ENCODE assay signal across 28 cellular contexts in genomic region chr5:137506296-137506695, GRCh38. TPM values are rescaled to one million over a fixed set of nuclear protein-coding genes. Genes with fewer than 3 reads are reported as not detected.
"Had no signal": no experiment of that assay in that cellular context is flagged by ENCODE, and none has a peak within 500 bp of the region (broad histone marks: within the 10 kb centered on the region; RNA-seq: fewer than 3 reads in every experiment).

No MANE protein-coding gene starts in this region.

- H3K4me2 ChIP-seq: smooth muscle cell had no signal

- H3K27ac Mint-ChIP-seq: immature natural killer cell; naive thymus-derived CD8-positive, alpha-beta T cell; nephron; progenitor cell of endocrine pancreas; stimulated activated memory B cell treated with anti-CD40 and anti-IgM and Interleukin-4, amounts not matched to agents 10 μg/mL and 1 μg/mL and 100 μg/mL, for 72 hours had no signal

- H3K27me3 ChIP-seq: ovary, right atrium auricular region, right lobe of liver, testis, thyroid gland, upper lobe of left lung, vagina had no signal

- H3K9me3 Mint-ChIP-seq: nephron; stimulated activated memory B cell treated with anti-CD40 and anti-IgM and Interleukin-4, amounts not matched to agents 10 μg/mL and 1 μg/mL and 100 μg/mL, for 72 hours had no signal

- H3K9me3 ChIP-seq: left lung, lower lobe of right lung, ovary, right atrium auricular region, right lobe of liver, stomach, testis, thyroid gland, transverse colon, upper lobe of left lung, vagina had no signal

- H3K4me1 Mint-ChIP-seq: immature natural killer cell; naive thymus-derived CD8-positive, alpha-beta T cell; nephron; neural crest cell; stimulated activated memory B cell treated with anti-CD40 and anti-IgM and Interleukin-4, amounts not matched to agents 10 μg/mL and 1 μg/mL and 100 μg/mL, for 72 hours had no signal

- H3K4me3 ChIP-seq: left lung, lower lobe of right lung, ovary, right atrium auricular region, right lobe of liver, smooth muscle cell, stomach, testis, thyroid gland, transverse colon, upper lobe of left lung, vagina had no signal

- H3K36me3 ChIP-seq: left lung, lower lobe of right lung, ovary, right atrium auricular region, right lobe of liver, stomach, thyroid gland, transverse colon, upper lobe of left lung, vagina had no signal

- H3K4me1 ChIP-seq: left lung, lower lobe of right lung, right atrium auricular region, right lobe of liver, stomach, testis, thyroid gland, transverse colon, upper lobe of left lung, vagina had no signal

- ATAC-seq: left colon; left lung; lower lobe of right lung; naive thymus-derived CD8-positive, alpha-beta T cell; right lobe of liver; stimulated activated memory B cell treated with anti-CD40 and anti-IgM and Interleukin-4, amounts not matched to agents 10 μg/mL and 1 μg/mL and 100 μg/mL, for 72 hours; stimulated activated naive CD8-positive, alpha-beta T cell treated with anti-CD3 and anti-CD28 coated beads, Interleukin-15, Interleukin-2, amounts not matched to agents 100 U/mL and 50 U/mL, for 24 hours had no signal

- H3K36me3 Mint-ChIP-seq: immature natural killer cell; stimulated activated memory B cell treated with anti-CD40 and anti-IgM and Interleukin-4, amounts not matched to agents 10 μg/mL and 1 μg/mL and 100 μg/mL, for 72 hours had no signal

- H3K4me3 Mint-ChIP-seq: immature natural killer cell; naive thymus-derived CD8-positive, alpha-beta T cell; nephron; neural crest cell; stimulated activated memory B cell treated with anti-CD40 and anti-IgM and Interleukin-4, amounts not matched to agents 10 μg/mL and 1 μg/mL and 100 μg/mL, for 72 hours had no signal

- DNase-seq: hypothalamus; immature natural killer cell; kidney; left colon; left lung; lower lobe of right lung; mammary epithelial cell; mesenchymal stem cell; naive thymus-derived CD8-positive, alpha-beta T cell; ovary; right lobe of liver; stimulated activated CD4-positive, alpha-beta T cell treated with anti-CD3 and anti-CD28 coated beads, Interleukin-1b, Interleukin-23, amount 100 ng/mL, for 48 hours; stimulated activated CD4-positive, alpha-beta T cell treated with anti-CD3 and anti-CD28 coated beads, Interleukin-2, amount 100 ng/mL, for 48 hours; stimulated activated CD4-positive, alpha-beta T cell treated with anti-CD3 and anti-CD28 coated beads, Interleukin-4, amount 100 ng/mL, for 4 hours; stimulated activated CD8-positive, alpha-beta memory T cell treated with anti-CD3 and anti-CD28 coated beads, Interleukin-4, amount 100 ng/mL, for 48 hours; stimulated activated naive CD8-positive, alpha-beta T cell treated with anti-CD3 and anti-CD28 coated beads, Interleukin-15, Interleukin-2, amounts not matched to agents 100 U/mL and 50 U/mL, for 24 hours; stomach; testis; thyroid gland; transverse colon; upper lobe of left lung had no signal

- H3K27ac ChIP-seq: left lung, lower lobe of right lung, ovary, right atrium auricular region, right lobe of liver, stomach, testis, thyroid gland, transverse colon, upper lobe of left lung, vagina had no signal

RNA-seq across cellular contexts. Expression of gene SPOCK1, which starts 7.2 kb away (rescaled TPM):
- total RNA-seq: naive thymus-derived CD8-positive, alpha-beta T cell had no signal
- polyA plus RNA-seq: immature natural killer cell; naive thymus-derived CD8-positive, alpha-beta T cell had no signal
